In the genomic region with DNA sequence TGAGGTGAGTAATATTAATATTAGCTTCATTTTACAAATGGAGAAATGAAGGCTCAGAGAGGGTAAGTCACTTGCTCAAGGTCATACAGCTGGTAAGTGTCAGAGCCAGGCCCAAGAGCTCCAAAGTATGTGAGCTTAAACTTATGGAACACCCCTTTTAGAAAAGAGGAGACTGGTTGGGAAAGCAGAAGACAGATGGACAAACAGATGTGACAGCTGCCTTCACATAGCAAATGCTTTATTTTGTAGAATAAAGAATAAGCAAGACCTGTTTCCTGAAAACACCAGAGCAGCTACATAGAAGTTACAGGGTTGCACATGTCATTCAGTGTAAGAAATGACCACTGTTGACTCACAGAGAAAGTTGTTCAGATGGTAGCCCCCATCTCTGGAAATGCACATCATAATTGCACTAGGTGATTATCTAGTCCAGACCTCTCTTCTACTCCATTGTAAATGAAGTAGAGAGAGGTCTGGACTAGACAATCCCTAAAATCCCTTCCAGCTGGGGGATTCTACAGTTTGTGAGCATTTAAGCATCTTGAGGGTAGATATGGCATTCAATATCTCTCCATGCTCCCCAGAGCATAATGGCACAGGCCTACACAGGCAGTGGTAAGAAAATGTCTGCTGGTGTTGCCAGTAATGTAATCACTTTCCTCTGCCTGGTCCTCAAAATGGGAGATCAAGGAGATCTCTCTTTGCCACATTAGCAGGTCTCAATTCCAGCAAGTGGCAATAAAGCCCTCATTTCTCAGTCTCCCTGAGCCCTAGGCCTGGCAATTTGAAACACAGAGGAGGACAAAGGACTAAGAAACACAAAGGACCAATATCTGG, we compare ENCODE assay signal across 15 cellular contexts.
A peak's percentile ranks its signal among the peaks of the same experiment; 100 is the strongest.
DNase-seq lines count a peak whose midpoint lies in the region; ATAC-seq, FAIRE-seq and TF ChIP-seq lines count a peak whose summit lies in the region.
"Had no signal": no experiment of that assay in that cellular context is flagged by ENCODE, and none has a peak within 500 bp of the region (broad histone marks: within the 10 kb centered on the region; RNA-seq: fewer than 3 reads in every experiment).

No MANE protein-coding gene starts in this region.

- no peak overlapping the region for H4K8ac ChIP-seq in H1 (ENCODE audit: extremely low read depth, insufficient read depth, low read length)
- no peak overlapping the region for H4K8ac ChIP-seq in trophoblast cell (ENCODE audit: low read depth, low read length)

- 0 out of 2 replicates have a peak overlapping the region, but pooled peaks have one; percentile 5 for H2BK15ac ChIP-seq in H1 (ENCODE audit: low read length)

- POLR2A ChIA-PET in H1 (lab: Charles Lee; ENCODE audit: partially characterized antibody): interaction anchor here (1.2 kb wide), 1 partner anchor 31 kb away, joined by 3 read pairs; no protein-coding TSS in a partner anchor

- no peak overlapping the region for H4K5ac ChIP-seq in H1 (ENCODE audit: insufficient read length, low read depth, low read length)

- H2AK5ac ChIP-seq in H1 (ENCODE audit: low read depth, low read length): no peak overlapping the region; the same call in 1 of the 2 replicates
- no peak overlapping the region for H2AK5ac ChIP-seq in trophoblast cell (ENCODE audit: low read length)

- H4K91ac ChIP-seq in H1 (replicated peaks; ENCODE audit: insufficient read length, low read length): peak overlapping the region; percentile 58
- no peak overlapping the region for H4K91ac ChIP-seq in trophoblast cell (ENCODE audit: low read depth, low read length)

- H2AFZ ChIP-seq in DND-41 (ENCODE audit: low read depth, low read length) (peak overlapping the region; percentile 15; the same call in 1 of the 2 replicates), H1 (ENCODE audit: low read length) (no peak overlapping the region), trophoblast cell (ENCODE audit: insufficient read depth, low read length, poor library complexity) (no peak overlapping the region)
- H2AFZ ChIP-seq: PC-9 had no signal

- no peak overlapping the region for H3K4me3 ChIP-seq in DND-41 (ENCODE audit: low read depth in 1 of 2, low read length in 2 of 2)
- no peak overlapping the region for H3K4me3 ChIP-seq in H1 (ENCODE audit: extremely low read depth in 1 of 4, insufficient read depth in 2 of 4, low read depth in 3 of 4, low read length in 4 of 4)
- H3K4me3 ChIP-seq in trophoblast cell (ENCODE audit: low read depth, low read length): no peak overlapping the region
- H3K4me3 ChIP-seq: PC-9 had no signal

- no peak overlapping the region for H3K56ac ChIP-seq in H1 (replicated peaks; ENCODE audit: insufficient read length, low read depth, low read length)

- H2BK5ac ChIP-seq in H1 (ENCODE audit: low read depth, low read length) (peak overlapping the region; percentile 45; the same call in 1 of the 2 replicates), trophoblast cell (ENCODE audit: low read depth, low read length, poor library complexity) (no peak overlapping the region)

- no peaks in the 10 kb centered on the region; the same call in 1 of the 2 replicates for H3K23me2 ChIP-seq in H1 (ENCODE audit: low read depth, low read length)

- no peak overlapping the region for H3K4ac ChIP-seq in H1 (replicated peaks; ENCODE audit: insufficient read length, low read depth, low read length)
- H3K4ac ChIP-seq in trophoblast cell (ENCODE audit: low read depth, low read length): no peak overlapping the region

- H3K9me3 ChIP-seq in DND-41 (ENCODE audit: insufficient read depth, low read length, severe bottlenecking): no peaks in the 10 kb centered on the region
- no peaks in the 10 kb centered on the region for H3K9me3 ChIP-seq in H1 (ENCODE audit: insufficient read depth in 2 of 2, low read depth in 1 of 2, low read length in 1 of 2)
- no peaks in the 10 kb centered on the region for H3K9me3 ChIP-seq in trophoblast cell (ENCODE audit: insufficient read depth, low read depth, low read length)

- peak overlapping the region; percentile 37 for H2BK120ac ChIP-seq in H1 (replicated peaks; ENCODE audit: low read depth, low read length)
- H2BK120ac ChIP-seq in trophoblast cell (ENCODE audit: insufficient read depth, low read length, poor library complexity): no peak overlapping the region

- no peak for TF ChIP-seq POLR2A in H1 (IDR thresholded peaks at IDR 0.05; ENCODE audit: control extremely low read depth in 1 of 2, low read depth in 2 of 2, low read length in 2 of 2)

- H4K20me1 ChIP-seq in DND-41 (ENCODE audit: insufficient read depth, low read length): no peaks in the 10 kb centered on the region
- no peaks in the 10 kb centered on the region for H4K20me1 ChIP-seq in H1 (replicated peaks in 1 of 2; ENCODE audit: control insufficient read depth in 1 of 2, insufficient read depth in 2 of 2, low read length in 2 of 2)

- CTCF ChIA-PET in H1 (lab: Charles Lee; ENCODE audit: partially characterized antibody): interaction anchor here (0.6 to 3.1 kb wide), 6 partner anchors 11 to 391 kb away, joined by 3 to 8 read pairs (median 3); no protein-coding TSS in a partner anchor

- H3K9ac ChIP-seq in DND-41 (ENCODE audit: low read depth, low read length): no peak overlapping the region
- no peak overlapping the region for H3K9ac ChIP-seq in H1 (replicated peaks in 1 of 4; ENCODE audit: extremely low read depth in 1 of 4, low read depth in 3 of 4, low read length in 3 of 4)
- no peak overlapping the region for H3K9ac ChIP-seq in trophoblast cell (ENCODE audit: low read length)

- H3K4me1 ChIP-seq in DND-41 (ENCODE audit: insufficient read depth, low read length) (no peaks in the 10 kb centered on the region), H1 (replicated peaks in 1 of 4; ENCODE audit: control insufficient read depth in 3 of 4, insufficient read depth in 4 of 4, low read length in 3 of 4) (peaks cover 0 to 8% (median 6%) of the 10 kb centered on the region in 4 experiments; a peak in 5 of 7 replicates), trophoblast cell (ENCODE audit: control insufficient read depth in 1 of 2, insufficient read depth in 2 of 2, low read length in 2 of 2) (peaks cover 0 to 2% of the 10 kb centered on the region in 2 experiments)

- H3K14ac ChIP-seq in H1 (ENCODE audit: insufficient read length) (no peak overlapping the region), trophoblast cell (ENCODE audit: low read length) (no peak overlapping the region)

- H3K27me3 ChIP-seq in DND-41 (ENCODE audit: insufficient read depth, low read length, poor library complexity): no peaks in the 10 kb centered on the region
- no peaks in the 10 kb centered on the region for H3K27me3 ChIP-seq in H1 (replicated peaks in 1 of 4; ENCODE audit: control insufficient read depth in 3 of 4, extremely low read depth in 1 of 4, insufficient read depth in 3 of 4, low read length in 3 of 4)
- H3K27me3 ChIP-seq in trophoblast cell (ENCODE audit: insufficient read depth, low read length): no peaks in the 10 kb centered on the region

- H3K23ac ChIP-seq in H1 (ENCODE audit: insufficient read length) (no peak overlapping the region), trophoblast cell (ENCODE audit: low read length) (no peak overlapping the region)

- TF ChIP-seq EP300 in H1 (IDR thresholded peaks at IDR 0.05; ENCODE audit: borderline replicate concordance in 1 of 2, low read depth in 2 of 2, low read length in 2 of 2): no peak

- H3K18ac ChIP-seq in H1 (ENCODE audit: extremely low read depth, low read length) (no peak overlapping the region), trophoblast cell (ENCODE audit: low read length) (no peak overlapping the region)

- DNase-seq in DND-41 (no peak), NCI-H1694 (lab: John Stamatoyannopoulos, UW) (peak; percentile 44), H1 (ENCODE audit: low read depth in 1 of 2, low spot score in 2 of 2) (no peak), trophoblast cell (no peak)
- DNase-seq: KBM-7, NCI-H1436 treated with DMSO at 0.1 percent for 48 hours, NCI-H345, NCI-H748 treated with DMSO at 0.1 percent for 48 hours, PC-9, SW 1271 had no signal

- no peak for FAIRE-seq in H1 (lab: Jason Lieb, UNC)

- no peak overlapping the region for H3K4me2 ChIP-seq in DND-41 (ENCODE audit: insufficient read depth, low read length)
- no peak overlapping the region for H3K4me2 ChIP-seq in H1 (ENCODE audit: insufficient read depth in 1 of 2, low read depth in 2 of 2, low read length in 2 of 2)
- no peak overlapping the region for H3K4me2 ChIP-seq in trophoblast cell (ENCODE audit: low read length)
- H3K4me2 ChIP-seq: PC-9 had no signal

- peak overlapping the region; percentile 80; the same call in 1 of the 2 replicates for H2BK20ac ChIP-seq in H1 (ENCODE audit: low read length)

- peak overlapping the region; percentile 61; the same call in 1 of the 2 replicates for H2BK12ac ChIP-seq in H1 (ENCODE audit: low read depth, low read length)
- peak overlapping the region; percentile 1 for H2BK12ac ChIP-seq in trophoblast cell (ENCODE audit: low read length)

- no peaks in the 10 kb centered on the region for H3K79me1 ChIP-seq in H1 (ENCODE audit: low read depth, low read length)
- H3K79me1 ChIP-seq in trophoblast cell (ENCODE audit: low read length): peaks cover 2% of the 10 kb centered on the region

- no peaks in the 10 kb centered on the region for H3K79me2 ChIP-seq in DND-41 (ENCODE audit: insufficient read depth, low read length)
- no peaks in the 10 kb centered on the region for H3K79me2 ChIP-seq in H1 (ENCODE audit: control insufficient read depth in 1 of 2, insufficient read depth in 2 of 2, low read length in 2 of 2)
- no peaks in the 10 kb centered on the region for H3K79me2 ChIP-seq in trophoblast cell (ENCODE audit: control insufficient read depth, insufficient read depth, low read length, poor library complexity)

- H3K27ac ChIP-seq in DND-41 (ENCODE audit: low read length): no peak overlapping the region
- no peak overlapping the region for H3K27ac ChIP-seq in H1 (ENCODE audit: low read depth, low read length)
- H3K27ac ChIP-seq in trophoblast cell (ENCODE audit: low read depth, low read length): no peak overlapping the region
- H3K27ac ChIP-seq: C4-2B, PC-9 had no signal

- TF ChIP-seq CTCF in DND-41 (IDR thresholded peaks at IDR 0.05; ENCODE audit: borderline replicate concordance, extremely low read depth, low read length, poor library complexity, severe bottlenecking) (no peak), H1 (IDR thresholded peaks at IDR 0.05; ENCODE audit: control extremely low read depth in 1 of 3, insufficient read depth in 1 of 3, low read depth in 1 of 3, low read length in 3 of 3) (no peak)

- TF ChIP-seq RAD21 in H1 (IDR thresholded peaks at IDR 0.05 in 1 of 2, conservative IDR thresholded peaks at IDR 0.05 in 1 of 2; ENCODE audit: low read depth in 2 of 2, low read length in 2 of 2): no peak

- no peaks in the 10 kb centered on the region for H3K36me3 ChIP-seq in DND-41 (ENCODE audit: insufficient read depth, low read length)
- no peaks in the 10 kb centered on the region for H3K36me3 ChIP-seq in H1 (ENCODE audit: control insufficient read depth in 2 of 4, insufficient read depth in 4 of 4, low read length in 3 of 4)
- no peaks in the 10 kb centered on the region for H3K36me3 ChIP-seq in trophoblast cell (ENCODE audit: control insufficient read depth in 1 of 2, insufficient read depth in 2 of 2, low read length in 2 of 2)

- no peak overlapping the region for H4K12ac ChIP-seq in trophoblast cell (ENCODE audit: low read depth, low read length)

- no peak for ATAC-seq in DND-41 (ENCODE audit: insufficient read depth, low read depth)
- ATAC-seq in HG02981 (IDR thresholded peaks at IDR 0.05; ENCODE audit: unreplicated experiment): no peak
- ATAC-seq in GM18870 (IDR thresholded peaks at IDR 0.05; ENCODE audit: unreplicated experiment): no peak
- no peak for ATAC-seq in HG03521 (IDR thresholded peaks at IDR 0.05; ENCODE audit: unreplicated experiment)
- ATAC-seq: HCT116 had no signal
